Comparison of ENCODE assay signal across 13 cellular contexts in genomic region chr3:186536883-186537553, GRCh38. TPM values are rescaled to one million over a fixed set of nuclear protein-coding genes. Genes with fewer than 3 reads are reported as not detected.
DNase-seq lines count a peak whose midpoint lies in the region; ATAC-seq and TF ChIP-seq lines count a peak whose summit lies in the region.
"Had no signal": no experiment of that assay in that cellular context is flagged by ENCODE, and none has a peak within 500 bp of the region (broad histone marks: within the 10 kb centered on the region; RNA-seq: fewer than 3 reads in every experiment).

No MANE protein-coding gene starts in this region.

- DNase-seq in left cardiac atrium (no peak), Right ventricle myocardium superior (no peak), OCI-M1 (lab: John Stamatoyannopoulos, UW) (peak; percentile 63), cardiac fibroblast (ENCODE audit: low read depth in 2 of 2) (peak; percentile 32 to 42), ACHN (no peak), middle frontal gyrus (ENCODE audit: extremely low spot score, low spot score) (no peak), type B pancreatic cell (ENCODE audit: extremely low spot score, unreplicated experiment) (no peak)
- no peak for DNase-seq in stimulated activated naive B cell treated with anti-CD40 and anti-IgM and Interleukin-4, amounts not matched to agents 10 μg/mL and 1 μg/mL and 100 μg/mL, for 72 hours
- DNase-seq: body of pancreas; KG1; mammary epithelial cell; stimulated activated CD4-positive, alpha-beta T cell treated with anti-CD3 and anti-CD28 coated beads, Interleukin-1b, Interleukin-23, amount 100 ng/mL, for 48 hours had no signal

- ATAC-seq in left cardiac atrium (peak; percentile 55 to 58), Right ventricle myocardium superior (ENCODE audit: poor library complexity) (no peak)
- no peak for ATAC-seq in stimulated activated naive B cell treated with anti-CD40 and anti-IgM and Interleukin-4, amounts not matched to agents 10 μg/mL and 1 μg/mL and 100 μg/mL, for 72 hours (replicated peaks)
- ATAC-seq: body of pancreas had no signal

- no peaks in the 10 kb centered on the region for H3K9me3 Mint-ChIP-seq in stimulated activated naive B cell treated with anti-CD40 and anti-IgM and Interleukin-4, amounts not matched to agents 10 μg/mL and 1 μg/mL and 100 μg/mL, for 72 hours
- no peaks in the 10 kb centered on the region for H3K9me3 Mint-ChIP-seq in type B pancreatic cell

- peaks cover 57 to 89% of the 10 kb centered on the region in 2 donors for H3K4me1 Mint-ChIP-seq in stimulated activated naive B cell treated with anti-CD40 and anti-IgM and Interleukin-4, amounts not matched to agents 10 μg/mL and 1 μg/mL and 100 μg/mL, for 72 hours
- H3K4me1 Mint-ChIP-seq in type B pancreatic cell (ENCODE audit: unreplicated experiment): peaks cover 19% of the 10 kb centered on the region

- no peak overlapping the region for H3K4me3 ChIP-seq in cardiac fibroblast (replicated peaks in 1 of 2; ENCODE audit: low read depth in 2 of 2, low read length in 2 of 2)
- H3K4me3 ChIP-seq: body of pancreas, hepatocyte had no signal

- intact Hi-C loops in left cardiac atrium (cut with DNase I) (loop anchor here (5.0 to 10.0 kb wide), 2 partner anchors 282 to 550 kb away; no protein-coding TSS in a partner anchor), Right ventricle myocardium superior (cut with DNase I) (loop anchor here (2.0 kb wide), 1 partner anchor 278 kb away; no protein-coding TSS in a partner anchor)

- no peaks in the 10 kb centered on the region for H3K27me3 Mint-ChIP-seq in stimulated activated naive B cell treated with anti-CD40 and anti-IgM and Interleukin-4, amounts not matched to agents 10 μg/mL and 1 μg/mL and 100 μg/mL, for 72 hours
- H3K27me3 Mint-ChIP-seq in type B pancreatic cell: no peaks in the 10 kb centered on the region

- peak overlapping the region; percentile 0 to 42 for H3K4me3 Mint-ChIP-seq in stimulated activated naive B cell treated with anti-CD40 and anti-IgM and Interleukin-4, amounts not matched to agents 10 μg/mL and 1 μg/mL and 100 μg/mL, for 72 hours
- no peak overlapping the region for H3K4me3 Mint-ChIP-seq in type B pancreatic cell

- no peak for TF ChIP-seq CTCF in cardiac fibroblast (IDR thresholded peaks at IDR 0.05; ENCODE audit: low read depth, low read length)
- no peak for TF ChIP-seq CTCF in type B pancreatic cell (conservative IDR thresholded peaks at IDR 0.05)

- peak overlapping the region; percentile 52 for H3K27ac Mint-ChIP-seq in stimulated activated naive B cell treated with anti-CD40 and anti-IgM and Interleukin-4, amounts not matched to agents 10 μg/mL and 1 μg/mL and 100 μg/mL, for 72 hours
- no peak overlapping the region for H3K27ac Mint-ChIP-seq in type B pancreatic cell

- H3K36me3 Mint-ChIP-seq in stimulated activated naive B cell treated with anti-CD40 and anti-IgM and Interleukin-4, amounts not matched to agents 10 μg/mL and 1 μg/mL and 100 μg/mL, for 72 hours: peaks cover 9 to 15% of the 10 kb centered on the region in 2 donors
- H3K36me3 Mint-ChIP-seq in type B pancreatic cell: no peaks in the 10 kb centered on the region

- in situ Hi-C loops in ACHN (cut with HindIII; ENCODE audit: low pct_ligation_motif_present, low pct_unique_long_range_greater_than_20kb, low sequenced_read_pairs): no loop called here

RNA-seq across cellular contexts. Expression of gene CRYGS, which starts 7.2 kb away (rescaled TPM):
- total RNA-seq in left cardiac atrium: 1 to 10 TPM in 1 of 2 donors, under 1 TPM in 1; 0.94 to 2.0 TPM
- total RNA-seq in Right ventricle myocardium superior: 1.1 TPM
- 1.2 and 7.8 TPM in 2 replicates for total RNA-seq in type B pancreatic cell (ENCODE audit: low replicate concordance)

RNA-seq across cellular contexts. Expression of gene TBCCD1, which starts 30.1 kb away (rescaled TPM):
- 1 to 10 TPM; 6.8 to 7.8 TPM for total RNA-seq in left cardiac atrium
- total RNA-seq in Right ventricle myocardium superior: 6.2 TPM
- total RNA-seq in type B pancreatic cell (ENCODE audit: low replicate concordance): 11.0 and 16.6 TPM in 2 replicates

RNA-seq across cellular contexts. Expression of gene DNAJB11, which starts 33.5 kb away (rescaled TPM):
- 10 to 100 TPM; 43.6 to 52.8 TPM for total RNA-seq in left cardiac atrium
- 19.7 TPM for total RNA-seq in Right ventricle myocardium superior
- 63.4 and 68.5 TPM in 2 replicates for total RNA-seq in type B pancreatic cell (ENCODE audit: low replicate concordance)

Comparison
In these comparisons a context has a peak if more than half of its experiments do, and no peak if none do; other contexts are left out.
1. ATAC-seq: peak in left cardiac atrium (2 of 2); none in Right ventricle myocardium superior (single experiment) and stimulated activated naive B cell treated with anti-CD40 and anti-IgM and Interleukin-4, amounts not matched to agents 10 μg/mL and 1 μg/mL and 100 μg/mL, for 72 hours (0 of 2).
2. DNase-seq: peak in OCI-M1 (single experiment) and cardiac fibroblast (2 of 2); none in left cardiac atrium (single experiment), Right ventricle myocardium superior (single experiment), stimulated activated naive B cell treated with anti-CD40 and anti-IgM and Interleukin-4, amounts not matched to agents 10 μg/mL and 1 μg/mL and 100 μg/mL, for 72 hours (single experiment), ACHN (single experiment), middle frontal gyrus (single experiment) and type B pancreatic cell (single experiment).